32 cellular contexts compared by ENCODE assay signal in genomic region chr10:34104829-34105572, GRCh38.
DNase-seq lines count a peak whose midpoint lies in the region; ATAC-seq, FAIRE-seq and TF ChIP-seq lines count a peak whose summit lies in the region.
"Had no signal": no experiment of that assay in that cellular context is flagged by ENCODE, and none has a peak within 500 bp of the region (broad histone marks: within the 10 kb centered on the region; RNA-seq: fewer than 3 reads in every experiment).

No MANE protein-coding gene starts in this region.

- H3K4me1 Mint-ChIP-seq in nephron = peaks cover 39% of the 10 kb centered on the region
- H3K4me1 Mint-ChIP-seq: activated B cell treated with CpG ODN at 0.5 μM for 24 hours, B cell had no signal

- H3K27ac ChIP-seq in HepG2 (ENCODE audit: extremely low read length, insufficient read depth, low read length) (no peak overlapping the region), right lobe of liver (no peak overlapping the region), fibroblast of lung (ENCODE audit: insufficient read depth, low read length) (no peak overlapping the region), tibial nerve (no peak overlapping the region)
- H3K27ac ChIP-seq: brain microvascular endothelial cell, esophagus muscularis mucosa, KMS-11, left ventricle myocardium inferior, psoas muscle, RWPE1, spleen, transverse colon had no signal

- H3K27me3 ChIP-seq in HepG2 (ENCODE audit: control insufficient read depth in 1 of 2, insufficient read depth in 2 of 2, low read length in 2 of 2) (no peaks in the 10 kb centered on the region), right lobe of liver (no peaks in the 10 kb centered on the region), fibroblast of lung (ENCODE audit: control insufficient read depth, insufficient read depth, low read length) (no peaks in the 10 kb centered on the region), tibial nerve (no peaks in the 10 kb centered on the region)
- H3K27me3 ChIP-seq: brain microvascular endothelial cell, esophagus muscularis mucosa, spleen, transverse colon had no signal

- H3K27ac Mint-ChIP-seq in nephron = peak overlapping the region; percentile 57 to 97 (median 95)
- H3K27ac Mint-ChIP-seq: activated B cell treated with CpG ODN at 0.5 μM for 24 hours; B cell; natural killer cell treated with Interleukin-12 subunit alpha and Interleukin-12 subunit beta and Interleukin-15 and Interleukin-18, amount 100 ng/mL, for 72 hours had no signal

- WGBS in HepG2 (ENCODE audit: low lambda C conversion rate) = 63% methylated on average over 16 of the region's 16 CpGs
- WGBS in right lobe of liver (ENCODE audit: insufficient coverage, low coverage, low lambda C conversion rate, missing lambda C conversion rate) = 64% methylated on average over 12 of the region's 16 CpGs
- WGBS in tibial nerve, 2 donors = 48 to 50% methylated on average over 16 of the region's 16 CpGs

- TF ChIP-seq CTCF in HepG2 (CRISPR knock-in tag; IDR thresholded peaks at IDR 0.05) (no peak), right lobe of liver (IDR thresholded peaks at IDR 0.05) (no peak), fibroblast of lung (conservative IDR thresholded peaks at IDR 0.05 in 1 of 2, IDR thresholded peaks at IDR 0.05 in 1 of 2; ENCODE audit: low read depth in 1 of 2, low read length in 2 of 2) (no peak), nephron (IDR thresholded peaks at IDR 0.05; ENCODE audit: unreplicated experiment in 3 of 3) (no peak), GM13977 (IDR thresholded peaks at IDR 0.05; ENCODE audit: extremely low read depth, insufficient read depth, missing control alignments) (no peak), tibial nerve (IDR thresholded peaks at IDR 0.05) (no peak)

- no peak for FAIRE-seq in HepG2 (lab: Jason Lieb, UNC)
- FAIRE-seq: H54 had no signal

- TF ChIP-seq POLR2A in HepG2 (IDR thresholded peaks at IDR 0.05; ENCODE audit: insufficient read depth in 1 of 2, low read depth in 2 of 2, low read length in 2 of 2) = no peak
- TF ChIP-seq POLR2A in right lobe of liver (IDR thresholded peaks at IDR 0.05) = no peak
- TF ChIP-seq POLR2A in tibial nerve (IDR thresholded peaks at IDR 0.05) = no peak

- H3K36me3 ChIP-seq in HepG2 (replicated peaks in 1 of 2; ENCODE audit: control insufficient read depth in 1 of 2, insufficient read depth in 2 of 2, low read length in 2 of 2) = no peaks in the 10 kb centered on the region
- H3K36me3 ChIP-seq in right lobe of liver = no peaks in the 10 kb centered on the region
- no peaks in the 10 kb centered on the region for H3K36me3 ChIP-seq in fibroblast of lung (ENCODE audit: control insufficient read depth, insufficient read depth, low read length)
- H3K36me3 ChIP-seq in tibial nerve = no peaks in the 10 kb centered on the region
- H3K36me3 ChIP-seq: brain microvascular endothelial cell, left ventricle myocardium inferior, spleen, transverse colon had no signal

- POLR2A ChIA-PET in HepG2 (lab: Yijun Ruan, JAX) = no interaction called here

- H2AFZ ChIP-seq in HepG2 (ENCODE audit: low read length) = no peak overlapping the region
- H2AFZ ChIP-seq in fibroblast of lung (ENCODE audit: low read length) = peak overlapping the region; percentile 30

- H3K9ac ChIP-seq in HepG2 (ENCODE audit: insufficient read depth, low read depth, low read length) (no peak overlapping the region), fibroblast of lung (ENCODE audit: insufficient read depth, low read length) (no peak overlapping the region)
- H3K9ac ChIP-seq: KMS-11 had no signal

- no peaks in the 10 kb centered on the region for H3K9me3 ChIP-seq in HepG2 (ENCODE audit: low read length)
- H3K9me3 ChIP-seq in right lobe of liver = no peaks in the 10 kb centered on the region
- no peaks in the 10 kb centered on the region for H3K9me3 ChIP-seq in fibroblast of lung (ENCODE audit: control insufficient read depth, insufficient read depth, low read depth, low read length)
- H3K9me3 ChIP-seq in tibial nerve = no peaks in the 10 kb centered on the region
- H3K9me3 ChIP-seq: Caco-2, esophagus muscularis mucosa, psoas muscle, transverse colon had no signal

- CTCF ChIA-PET in HepG2 (lab: Yijun Ruan, JAX; ENCODE audit: low intra/inter-chr PET ratio, low total read pairs) = no interaction called here

- no TSS peak for BruUV-seq in HepG2 (replicated peaks; lab: Mats Ljungman, UMichigan)

- H3K27me3 Mint-ChIP-seq in nephron (ENCODE audit: low read depth) = no peaks in the 10 kb centered on the region
- H3K27me3 Mint-ChIP-seq: activated B cell treated with CpG ODN at 0.5 μM for 24 hours, B cell had no signal

- in situ Hi-C loops in HepG2 (cut with HindIII; ENCODE audit: extremely low pct_ligation_motif_present, low pct_unique_long_range_greater_than_20kb) (no loop called here), GM13977 (cut with MboI; ENCODE audit: low pct_unique_long_range_greater_than_20kb, low sequenced_read_pairs, unreplicated experiment) (no loop called here)

- no peaks in the 10 kb centered on the region for H4K20me1 ChIP-seq in HepG2 (ENCODE audit: insufficient read depth, low read length)
- H4K20me1 ChIP-seq in fibroblast of lung (ENCODE audit: control insufficient read depth, extremely low read depth, insufficient read depth, low read length) = no peaks in the 10 kb centered on the region

- intact Hi-C loops in HepG2 (cut with micrococcal nuclease; ENCODE audit: unreplicated experiment) (no loop called here), right lobe of liver (cut with DNase I) (no loop called here)

- H3K4me1 ChIP-seq in HepG2 (ENCODE audit: insufficient read depth, low read length) = peaks cover 18% of the 10 kb centered on the region
- H3K4me1 ChIP-seq in right lobe of liver = no peaks in the 10 kb centered on the region
- H3K4me1 ChIP-seq in fibroblast of lung (ENCODE audit: control insufficient read depth, extremely low read depth, insufficient read depth, low read length) = peaks cover 20% of the 10 kb centered on the region
- H3K4me1 ChIP-seq in tibial nerve = peaks cover 0 to 34% (median 5%) of the 10 kb centered on the region in 4 donors
- H3K4me1 ChIP-seq: Caco-2 had no signal

- H3K4me2 ChIP-seq in HepG2 (ENCODE audit: low read depth, low read length) (no peak overlapping the region), fibroblast of lung (ENCODE audit: extremely low read depth, insufficient read depth, low read length) (peak overlapping the region; percentile 23)
- H3K4me2 ChIP-seq: KMS-11 had no signal

- peaks cover 9% of the 10 kb centered on the region for H3K9me3 Mint-ChIP-seq in nephron
- H3K9me3 Mint-ChIP-seq: natural killer cell treated with Interleukin-12 subunit alpha and Interleukin-12 subunit beta and Interleukin-15 and Interleukin-18, amount 100 ng/mL, for 72 hours had no signal

- DNase-seq in HepG2 (ENCODE audit: low spot score) (no peak), right lobe of liver (no peak), fibroblast of lung (ENCODE audit: low read depth in 2 of 2) (peak in 1 of 2 donors; percentile 45), GM13977 (ENCODE audit: low spot score) (no peak), GDM1 (lab: John Stamatoyannopoulos, UW) (no peak), tibial nerve (ENCODE audit: low spot score in 2 of 2) (no peak)
- no peak for DNase-seq in activated CD4-positive, alpha-beta T cell treated with anti-CD3 and anti-CD28 coated beads for 4 hours
- DNase-seq: 8988T; activated B cell treated with CpG ODN at 0.5 μM for 24 hours; activated CD4-positive, alpha-beta T cell treated with anti-CD3 and anti-CD28 coated beads, Interleukin-2, amount 50 U/mL, for 48 hours; activated effector memory CD4-positive, alpha-beta T cell treated with anti-CD3 and anti-CD28 coated beads, Interleukin-2, amount 50 U/mL, for 16 hours; brain microvascular endothelial cell; Caco-2; DND-41; effector CD8-positive, alpha-beta T cell; glutamatergic neuron; left ventricle myocardium inferior; NCI-H1694 treated with DMSO at 0.1 percent for 48 hours; NCI-H526 treated with DMSO at 0.1 percent for 48 hours; psoas muscle; spleen; stimulated activated CD4-positive, alpha-beta T cell treated with anti-CD3 and anti-CD28 coated beads, Interleukin-4, amount 100 ng/mL, for 1 hour; stimulated activated naive CD8-positive, alpha-beta T cell treated with anti-CD3 and anti-CD28 coated beads, Interleukin-15, Interleukin-2, amounts not matched to agents 100 U/mL and 50 U/mL, for 24 hours; transverse colon had no signal

- peak overlapping the region in 2 of 3 experiments; percentile 24 to 27 for H3K4me3 Mint-ChIP-seq in nephron
- H3K4me3 Mint-ChIP-seq: activated B cell treated with CpG ODN at 0.5 μM for 24 hours; B cell; natural killer cell treated with Interleukin-12 subunit alpha and Interleukin-12 subunit beta and Interleukin-15 and Interleukin-18, amount 100 ng/mL, for 72 hours had no signal

- H3K79me2 ChIP-seq in HepG2 (ENCODE audit: insufficient read depth, low read length) = no peaks in the 10 kb centered on the region
- H3K79me2 ChIP-seq in fibroblast of lung (ENCODE audit: control insufficient read depth, insufficient read depth, low read length) = no peaks in the 10 kb centered on the region

- no peak for TF ChIP-seq RAD21 in HepG2 (CRISPR knock-in tag; IDR thresholded peaks at IDR 0.05)

- peaks cover 9% of the 10 kb centered on the region for H3K36me3 Mint-ChIP-seq in nephron (ENCODE audit: low read depth)
- H3K36me3 Mint-ChIP-seq: natural killer cell treated with Interleukin-12 subunit alpha and Interleukin-12 subunit beta and Interleukin-15 and Interleukin-18, amount 100 ng/mL, for 72 hours had no signal

- TF ChIP-seq EP300 in HepG2 (IDR thresholded peaks at IDR 0.05; ENCODE audit: low read depth in 2 of 2, low read length in 2 of 2) (no peak), HepG2 (CRISPR knock-in tag; IDR thresholded peaks at IDR 0.05; ENCODE audit: borderline replicate concordance) (no peak), tibial nerve (IDR thresholded peaks at IDR 0.05) (no peak)

- H3K4me3 ChIP-seq in HepG2 (replicated peaks in 1 of 3; ENCODE audit: insufficient read depth in 1 of 3, low read depth in 2 of 3, low read length in 3 of 3) = no peak overlapping the region
- no peak overlapping the region for H3K4me3 ChIP-seq in right lobe of liver
- no peak overlapping the region for H3K4me3 ChIP-seq in fibroblast of lung (replicated peaks in 1 of 4; ENCODE audit: control extremely low read depth in 1 of 4, insufficient read depth in 1 of 4, low read depth in 3 of 4, low read length in 4 of 4)
- H3K4me3 ChIP-seq in tibial nerve = no peak overlapping the region
- H3K4me3 ChIP-seq: esophagus muscularis mucosa, left ventricle myocardium inferior, psoas muscle, spleen, transverse colon had no signal

- ATAC-seq in HepG2 = no peak
- no peak for ATAC-seq in right lobe of liver
- ATAC-seq: natural killer cell treated with Interleukin-12 subunit alpha and Interleukin-12 subunit beta and Interleukin-15 and Interleukin-18, amount 100 ng/mL, for 72 hours; psoas muscle; SK-N-SH treated with all-trans-retinoic acid at 6 μM for 48 hours; stimulated activated naive CD8-positive, alpha-beta T cell treated with anti-CD3 and anti-CD28 coated beads, Interleukin-15, Interleukin-2, amounts not matched to agents 100 U/mL and 50 U/mL, for 24 hours had no signal

TF ChIP-seq in HepG2, 621 proteins besides CTCF, POLR2A, EP300 and RAD21:
- TF ChIP-seq ZSCAN22 (CRISPR knock-in tag; IDR thresholded peaks at IDR 0.05) = no peak
- TF ChIP-seq NFE2L2 (IDR thresholded peaks at IDR 0.05; ENCODE audit: low read length) = peak; percentile 40; the same call in 1 of the 2 replicates
TF ChIP-seq in HepG2: peak in this region for 1.
